In the genomic region with DNA sequence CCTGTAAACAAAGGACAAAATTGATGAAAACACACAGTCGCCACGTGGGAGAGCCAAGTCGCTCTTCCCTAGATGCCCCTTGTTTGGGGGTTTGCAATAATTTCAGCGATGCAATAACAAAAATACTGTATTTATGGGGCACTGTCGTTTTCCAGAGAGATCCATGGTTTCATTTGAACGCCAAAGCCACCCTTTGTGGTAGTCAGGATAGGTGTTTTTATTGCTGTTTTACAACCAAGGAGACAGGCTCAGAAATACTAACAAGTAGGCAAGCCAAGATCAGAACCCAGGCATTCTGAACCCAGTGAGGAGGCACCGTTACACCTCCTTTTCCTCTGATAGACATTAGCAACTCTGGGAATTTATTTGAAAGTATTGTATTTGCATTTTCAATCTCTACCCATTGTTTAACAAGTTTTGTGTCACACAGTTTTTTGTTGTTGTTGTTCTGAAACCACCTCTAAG, we compare ENCODE assay signal across 8 cellular contexts. TPM values are rescaled to one million over a fixed set of nuclear protein-coding genes. Genes with fewer than 3 reads are reported as not detected.
DNase-seq lines count a peak whose midpoint lies in the region; ATAC-seq lines count a peak whose summit lies in the region.

No MANE protein-coding gene starts in this region.

- H3K9me3 Mint-ChIP-seq in activated T-cell treated with anti-CD3 and anti-CD28 coated beads, Interleukin-2, amount 50 U/mL, for 24 hours: peaks cover 3% of the 10 kb centered on the region
- no peaks in the 10 kb centered on the region for H3K9me3 Mint-ChIP-seq in activated naive CD8-positive, alpha-beta T cell treated with anti-CD3 and anti-CD28 coated beads, Interleukin-2, amount 50 U/mL, for 24 hours

- H3K4me3 ChIP-seq in thymus (ENCODE audit: low read length): peak overlapping the region; percentile 97

- no peak for ATAC-seq in activated naive CD8-positive, alpha-beta T cell treated with anti-CD3 and anti-CD28 coated beads, Interleukin-2, amount 50 U/mL, for 24 hours
- ATAC-seq in left colon: peak; percentile 9

- H3K27me3 ChIP-seq in thymus (ENCODE audit: control insufficient read depth, insufficient read depth): no peaks in the 10 kb centered on the region

- intact Hi-C loops in left colon (cut with DNase I, micrococcal nuclease): no loop called here

- H3K27ac Mint-ChIP-seq in activated T-cell treated with anti-CD3 and anti-CD28 coated beads, Interleukin-2, amount 50 U/mL, for 24 hours: peak overlapping the region; percentile 95
- peak overlapping the region; percentile 60 for H3K27ac Mint-ChIP-seq in activated naive CD8-positive, alpha-beta T cell treated with anti-CD3 and anti-CD28 coated beads, Interleukin-2, amount 50 U/mL, for 24 hours

- peaks cover 2% of the 10 kb centered on the region for H3K9me3 ChIP-seq in thymus (ENCODE audit: control insufficient read depth)

- H3K36me3 Mint-ChIP-seq in activated T-cell treated with anti-CD3 and anti-CD28 coated beads, Interleukin-2, amount 50 U/mL, for 24 hours (ENCODE audit: low read depth): peaks cover 12% of the 10 kb centered on the region
- H3K36me3 Mint-ChIP-seq in activated naive CD8-positive, alpha-beta T cell treated with anti-CD3 and anti-CD28 coated beads, Interleukin-2, amount 50 U/mL, for 24 hours (ENCODE audit: low read depth): peaks cover 2% of the 10 kb centered on the region

- H3K4me3 Mint-ChIP-seq in activated T-cell treated with anti-CD3 and anti-CD28 coated beads, Interleukin-2, amount 50 U/mL, for 24 hours: peak overlapping the region; percentile 91
- H3K4me3 Mint-ChIP-seq in activated naive CD8-positive, alpha-beta T cell treated with anti-CD3 and anti-CD28 coated beads, Interleukin-2, amount 50 U/mL, for 24 hours: peak overlapping the region; percentile 85

- no peaks in the 10 kb centered on the region for H3K36me3 ChIP-seq in thymus (ENCODE audit: control insufficient read depth, insufficient read depth)

- no peak for DNase-seq in activated T-cell treated with anti-CD3 and anti-CD28 coated beads, Interleukin-2, amount 50 U/mL, for 24 hours
- DNase-seq in activated T-cell treated with anti-CD3 and anti-CD28 coated beads for 4 hours (no peak), left colon (no peak), GM19240 (ENCODE audit: insufficient read length, low spot score) (no peak), NCI-H446 (lab: John Stamatoyannopoulos, UW) (no peak)
- DNase-seq in activated naive CD8-positive, alpha-beta T cell treated with anti-CD3 and anti-CD28 coated beads, Interleukin-2, amount 50 U/mL, for 24 hours: no peak
- DNase-seq in stimulated activated CD4-positive, alpha-beta T cell treated with anti-CD3 and anti-CD28 coated beads, Interleukin-12 subunit alpha, Interleukin-12 subunit beta, amount 100 ng/mL, for 4 hours: no peak

- peaks cover 49% of the 10 kb centered on the region for H3K4me1 Mint-ChIP-seq in activated T-cell treated with anti-CD3 and anti-CD28 coated beads, Interleukin-2, amount 50 U/mL, for 24 hours (ENCODE audit: low read depth)
- peaks cover 49% of the 10 kb centered on the region for H3K4me1 Mint-ChIP-seq in activated naive CD8-positive, alpha-beta T cell treated with anti-CD3 and anti-CD28 coated beads, Interleukin-2, amount 50 U/mL, for 24 hours

- no peaks in the 10 kb centered on the region for H3K27me3 Mint-ChIP-seq in activated T-cell treated with anti-CD3 and anti-CD28 coated beads, Interleukin-2, amount 50 U/mL, for 24 hours
- H3K27me3 Mint-ChIP-seq in activated naive CD8-positive, alpha-beta T cell treated with anti-CD3 and anti-CD28 coated beads, Interleukin-2, amount 50 U/mL, for 24 hours: no peaks in the 10 kb centered on the region

- 12% methylated on average over 7 of the region's 7 CpGs for WGBS in thymus

- no peak overlapping the region for H3K27ac ChIP-seq in thymus (ENCODE audit: low read depth)

- H3K4me1 ChIP-seq in thymus (ENCODE audit: control insufficient read depth, insufficient read depth, low read length): peaks cover 15% of the 10 kb centered on the region

RNA-seq across cellular contexts. Expression of a gene that starts 0.8 kb away (rescaled TPM):
- 10 to 100 TPM; 37.1 to 41.5 TPM for total RNA-seq in left colon
- 10.5 TPM for polyA plus RNA-seq in thymus

RNA-seq across cellular contexts. Expression of a gene that starts 13.3 kb away (rescaled TPM):
- not detected for total RNA-seq in left colon
- polyA plus RNA-seq in thymus: not detected
